ENCODE assay signal across 27 cellular contexts in the genomic region with DNA sequence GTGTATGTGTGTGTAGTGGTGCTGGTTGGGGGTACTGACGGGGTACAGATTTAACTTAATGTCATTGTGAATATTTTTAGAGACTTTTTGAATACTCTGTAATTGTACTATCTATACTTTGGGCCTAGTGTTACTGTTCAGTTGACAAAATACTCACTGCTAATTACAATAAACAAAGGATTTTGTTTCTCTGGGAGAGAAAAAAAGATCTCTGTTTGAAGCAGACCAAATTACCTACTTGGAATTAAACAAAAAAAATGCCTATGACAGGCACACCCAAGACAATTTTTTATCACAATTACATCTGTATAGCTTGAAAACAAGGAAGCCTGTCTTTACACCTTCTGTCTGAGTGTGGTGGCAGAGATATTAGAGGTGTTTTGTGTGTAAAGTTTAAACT. TPM values are rescaled to one million over a fixed set of nuclear protein-coding genes. Genes with fewer than 3 reads are reported as not detected.
DNase-seq lines count a peak whose midpoint lies in the region; FAIRE-seq and TF ChIP-seq lines count a peak whose summit lies in the region.
"Had no signal": no experiment of that assay in that cellular context is flagged by ENCODE, and none has a peak within 500 bp of the region (broad histone marks: within the 10 kb centered on the region; RNA-seq: fewer than 3 reads in every experiment).

No MANE protein-coding gene starts in this region.

- H3K36me3 Mint-ChIP-seq in progenitor cell of endocrine pancreas (ENCODE audit: insufficient read depth) = no peaks in the 10 kb centered on the region
- H3K36me3 Mint-ChIP-seq: CD4-positive, alpha-beta memory T cell had no signal

- TF ChIP-seq CTCF in progenitor cell of endocrine pancreas (IDR thresholded peaks at IDR 0.05; ENCODE audit: unreplicated experiment) = no peak

- no peaks in the 10 kb centered on the region for H3K36me3 ChIP-seq in mesodermal cell (ENCODE audit: control insufficient read depth, insufficient read depth, low read length)
- H3K36me3 ChIP-seq: BLaER1 treated with 17β-estradiol and CSF1 and Interleukin-3, amounts not matched to agents 10 nM and 100 nM; SJSA1 had no signal

- WGBS in mesodermal cell (ENCODE audit: insufficient coverage in 2 of 2), 2 experiments = no CpG with 5 or more reads among the region's 1 CpG

- H3K4me3 ChIP-seq in mesodermal cell (ENCODE audit: extremely low read depth, insufficient read depth, low read length, poor library complexity, severe bottlenecking) = no peak overlapping the region
- H3K4me3 ChIP-seq: BLaER1 treated with 17β-estradiol and CSF1 and Interleukin-3, amounts not matched to agents 10 nM and 100 nM; SJSA1 had no signal

- H3K27ac ChIP-seq in caudate nucleus (ENCODE audit: low read depth, low read length) = peak overlapping the region; percentile 5
- H3K27ac ChIP-seq in mesodermal cell (ENCODE audit: low read depth, low read length, severe bottlenecking) = peak overlapping the region; percentile 67
- H3K27ac ChIP-seq: 22Rv1; BLaER1 treated with 17β-estradiol and CSF1 and Interleukin-3, amounts not matched to agents 10 nM and 100 nM; SJSA1 had no signal

- H3K4me1 ChIP-seq in mesodermal cell (ENCODE audit: control insufficient read depth, insufficient read depth, low read length, poor library complexity, severe bottlenecking) = peaks cover 11% of the 10 kb centered on the region
- H3K4me1 ChIP-seq: SJSA1 had no signal

- H3K27me3 Mint-ChIP-seq in progenitor cell of endocrine pancreas = no peaks in the 10 kb centered on the region
- H3K27me3 Mint-ChIP-seq: CD4-positive, alpha-beta memory T cell had no signal

- H3K27ac Mint-ChIP-seq in progenitor cell of endocrine pancreas = peak overlapping the region; percentile 6
- H3K27ac Mint-ChIP-seq: CD4-positive, alpha-beta memory T cell; IgD-negative memory B cell had no signal

- H3K9me3 ChIP-seq in mesodermal cell (ENCODE audit: control insufficient read depth, low read length) = peaks cover 6% of the 10 kb centered on the region
- H3K9me3 ChIP-seq: SJSA1 had no signal

- H3K4me1 Mint-ChIP-seq in progenitor cell of endocrine pancreas (ENCODE audit: low read depth) = peaks cover 7% of the 10 kb centered on the region
- H3K4me1 Mint-ChIP-seq: CD4-positive, alpha-beta memory T cell; IgD-negative memory B cell had no signal

- FAIRE-seq in HTR-8/SVneo (lab: Jason Lieb, UNC) = no peak
- FAIRE-seq: G401.6, GM12892, RCC 7860 had no signal

- DNase-seq in NCI-H1417 (lab: John Stamatoyannopoulos, UW) = peak in 2 of 3 experiments; percentile 40 to 67
- no peak for DNase-seq in NCI-H1417 treated with DMSO at 0.1 percent for 48 hours (lab: John Stamatoyannopoulos, UW)
- DNase-seq in caudate nucleus (lab: John Stamatoyannopoulos, UW) = no peak
- no peak for DNase-seq in progenitor cell of endocrine pancreas (ENCODE audit: low spot score, unreplicated experiment)
- DNase-seq in occipital lobe (lab: John Stamatoyannopoulos, UW) = no peak
- no peak for DNase-seq in EL
- DNase-seq in HTR-8/SVneo (ENCODE audit: insufficient read length, low spot score) = no peak
- DNase-seq: ACHN; Calu3; CD4-positive, alpha-beta memory T cell; DMS153; GOT3; HCEC 1CT; NCI-H1105 treated with DMSO at 0.1 percent for 48 hours; NCI-H1694 treated with DMSO at 0.1 percent for 48 hours; NCI-H226; NCI-H510A treated with DMSO at 0.1 percent for 48 hours; NCI-H82; OCI-M1 had no signal

- no peak overlapping the region for H3K4me3 Mint-ChIP-seq in progenitor cell of endocrine pancreas (ENCODE audit: low read depth)
- H3K4me3 Mint-ChIP-seq: CD4-positive, alpha-beta memory T cell; IgD-negative memory B cell had no signal

- H3K9me3 Mint-ChIP-seq in progenitor cell of endocrine pancreas (ENCODE audit: low read depth) = no peaks in the 10 kb centered on the region

RNA-seq across cellular contexts. Expression of a gene that starts 45.1 kb away (rescaled TPM):
- not detected for polyA plus RNA-seq in mesodermal cell (2013, experiment 1 of 2)
- polyA plus RNA-seq in mesodermal cell (2013, experiment 2 of 2) = not detected
- total RNA-seq in progenitor cell of endocrine pancreas = not detected in 2 replicates
- total RNA-seq in occipital lobe = 1.1 TPM
- total RNA-seq: CD4-positive, alpha-beta memory T cell; SJSA1 had no signal
- polyA plus RNA-seq: CD4-positive, alpha-beta memory T cell; IgD-negative memory B cell had no signal

Comparison
In these comparisons a context has a peak if more than half of its experiments do, and no peak if none do; other contexts are left out.
1. DNase-seq: peak in NCI-H1417 (2 of 3); none in NCI-H1417 treated with DMSO at 0.1 percent for 48 hours (single experiment), caudate nucleus (0 of 61), progenitor cell of endocrine pancreas (single experiment), occipital lobe (single experiment), EL (single experiment) and HTR-8/SVneo (single experiment).